ENCODE assay signal across 8 cellular contexts in genomic region chr20:52150440-52151258, GRCh38.
A peak's percentile ranks its signal among the peaks of the same experiment; 100 is the strongest.
DNase-seq lines count a peak whose midpoint lies in the region; ATAC-seq, FAIRE-seq and TF ChIP-seq lines count a peak whose summit lies in the region.

No MANE protein-coding gene starts in this region.

- peak; percentile 29 for DNase-seq in NOMO-1 treated with DMSO at 0.1 percent for 48 hours (lab: John Stamatoyannopoulos, UW; ENCODE audit: unreplicated experiment)
- DNase-seq in NOMO-1 treated with dmso at 0.1 percent for 144 hours (lab: John Stamatoyannopoulos, UW; ENCODE audit: unreplicated experiment) = no peak
- peak; percentile 53 to 56 for DNase-seq in HAP-1 (ENCODE audit: low spot score in 2 of 2)
- peak; percentile 41 for DNase-seq in NCI-H345 (lab: John Stamatoyannopoulos, UW)
- peak; percentile 63 for DNase-seq in astrocyte of the hippocampus (ENCODE audit: low read depth, low spot score)
- no peak for DNase-seq in tibial artery

- H3K27ac ChIP-seq in tibial artery = no peak overlapping the region

- no peaks in the 10 kb centered on the region for H3K27me3 ChIP-seq in HAP-1 (ENCODE audit: low read depth)
- no peaks in the 10 kb centered on the region for H3K27me3 ChIP-seq in tibial artery

- no peaks in the 10 kb centered on the region for H3K9me3 ChIP-seq in HAP-1
- H3K9me3 ChIP-seq in tibial artery = no peaks in the 10 kb centered on the region

- intact Hi-C loops in tibial artery (cut with DNase I; ENCODE audit: low total_unique reads) = no loop called here

- ATAC-seq in HG03469 (IDR thresholded peaks at IDR 0.05; ENCODE audit: unreplicated experiment) = no peak

- H3K36me3 ChIP-seq in HAP-1 (replicated peaks) = no peaks in the 10 kb centered on the region
- H3K36me3 ChIP-seq in tibial artery = peaks cover 19 to 25% (median 23%) of the 10 kb centered on the region in 3 donors

- peak; percentile 57 to 80 for TF ChIP-seq CTCF in tibial artery (IDR thresholded peaks at IDR 0.05)

- FAIRE-seq in islet of Langerhans (lab: Jason Lieb, UNC) = peak; percentile 99

- in situ Hi-C loops in HAP-1 (cut with MboI; ENCODE audit: low sequenced_read_pairs) = no loop called here

- H3K4me3 ChIP-seq in HAP-1 = no peak overlapping the region
- no peak overlapping the region for H3K4me3 ChIP-seq in tibial artery

- H3K4me1 ChIP-seq in HAP-1 (no peaks in the 10 kb centered on the region), tibial artery (no peaks in the 10 kb centered on the region)

Comparison
In these comparisons a context has a peak if more than half of its experiments do, and no peak if none do; other contexts are left out.
1. DNase-seq: peak in NOMO-1 treated with DMSO at 0.1 percent for 48 hours (single experiment), HAP-1 (2 of 2), NCI-H345 (single experiment) and astrocyte of the hippocampus (single experiment); none in NOMO-1 treated with dmso at 0.1 percent for 144 hours (single experiment) and tibial artery (0 of 2).